Comparison of ENCODE assay signal across 8 cellular contexts in the genomic region with DNA sequence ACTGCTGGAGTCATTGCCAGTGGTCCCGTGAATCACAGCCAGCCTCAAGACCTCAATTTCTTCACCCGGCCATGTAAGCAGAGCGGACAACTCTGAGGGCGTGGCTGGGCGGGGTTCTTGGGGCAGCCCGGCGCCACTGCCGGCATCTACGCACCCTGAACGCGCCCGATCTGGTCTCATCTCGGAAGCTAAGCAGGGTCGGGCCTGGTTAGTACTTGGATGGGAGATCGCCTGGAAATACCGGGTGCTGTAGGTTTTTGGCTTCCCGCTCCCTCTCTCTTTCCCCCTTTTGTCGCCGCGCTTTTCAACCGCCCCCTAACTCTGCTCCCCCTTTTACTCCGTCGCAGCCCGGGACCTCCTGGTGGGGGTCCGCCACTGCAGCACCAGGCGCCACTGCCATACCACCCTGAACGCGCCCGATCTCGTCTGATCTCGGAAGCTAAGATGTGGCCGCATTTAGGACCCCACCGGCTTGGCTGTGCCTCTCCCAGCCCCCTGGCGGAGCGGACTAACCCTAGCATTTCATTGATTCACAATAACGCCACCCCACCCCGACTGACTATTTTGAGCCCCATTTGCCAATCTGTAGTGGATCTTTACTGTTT. TPM values are rescaled to one million over a fixed set of nuclear protein-coding genes. Genes with fewer than 3 reads are reported as not detected.
A peak's percentile ranks its signal among the peaks of the same experiment; 100 is the strongest.
DNase-seq lines count a peak whose midpoint lies in the region; ATAC-seq lines count a peak whose summit lies in the region.

No MANE protein-coding gene starts in this region.

- ATAC-seq in left cardiac atrium, result peak; percentile 73 to 87
- ATAC-seq in HG03460 (IDR thresholded peaks at IDR 0.05; ENCODE audit: unreplicated experiment), result no peak

- no peak overlapping the region for H3K27ac Mint-ChIP-seq in activated naive CD4-positive, alpha-beta T cell treated with anti-CD3 and anti-CD28 coated beads for 36 hours

- peaks cover 44% of the 10 kb centered on the region for H3K27me3 Mint-ChIP-seq in activated naive CD4-positive, alpha-beta T cell treated with anti-CD3 and anti-CD28 coated beads for 36 hours (ENCODE audit: low read depth)

- peak overlapping the region; percentile 22; the same call in 1 of the 2 replicates for H3K4me3 ChIP-seq in GM08714 (ENCODE audit: low read length)
- peak overlapping the region; percentile 55 for H3K4me3 ChIP-seq in skeletal muscle cell (ENCODE audit: low read depth, low read length)

- DNase-seq in NCI-H460 (ENCODE audit: extremely low read depth, low read depth), result peak; percentile 11
- DNase-seq in activated naive CD4-positive, alpha-beta T cell treated with anti-CD3 and anti-CD28 coated beads for 36 hours, result peak; percentile 61
- DNase-seq in left cardiac atrium, result peak; percentile 62
- peak; percentile 14 for DNase-seq in skeletal muscle cell (ENCODE audit: low read depth)
- no peak for DNase-seq in mesenteric fat pad (ENCODE audit: low spot score)
- DNase-seq in NCI-H2029 (lab: John Stamatoyannopoulos, UW), result no peak

- peaks cover 9% of the 10 kb centered on the region for H3K4me1 Mint-ChIP-seq in activated naive CD4-positive, alpha-beta T cell treated with anti-CD3 and anti-CD28 coated beads for 36 hours (ENCODE audit: low read depth)

- intact Hi-C loops in activated naive CD4-positive, alpha-beta T cell treated with anti-CD3 and anti-CD28 coated beads for 36 hours (cut with micrococcal nuclease), result no loop called here
- intact Hi-C loops in left cardiac atrium (cut with DNase I), result no loop called here

- no peaks in the 10 kb centered on the region for H3K36me3 Mint-ChIP-seq in activated naive CD4-positive, alpha-beta T cell treated with anti-CD3 and anti-CD28 coated beads for 36 hours (ENCODE audit: low read depth)

- no peaks in the 10 kb centered on the region for H3K9me3 Mint-ChIP-seq in activated naive CD4-positive, alpha-beta T cell treated with anti-CD3 and anti-CD28 coated beads for 36 hours

- H3K4me3 Mint-ChIP-seq in activated naive CD4-positive, alpha-beta T cell treated with anti-CD3 and anti-CD28 coated beads for 36 hours, result peak overlapping the region; percentile 74

- CTCF ChIA-PET in activated naive CD4-positive, alpha-beta T cell treated with anti-CD3 and anti-CD28 coated beads for 36 hours (lab: Charles Lee), result interaction anchor here (0.7 to 1.0 kb wide), 2 partner anchors 185 to 817 kb away, joined by 3 read pairs; no protein-coding TSS in a partner anchor

RNA-seq across cellular contexts. Expression of gene GARIN1A, which starts 25.3 kb away (rescaled TPM):
- 0.03 and 0.17 TPM in 2 replicates for total RNA-seq in NCI-H460 (2014; rRNA removed; shearing (Covaris generic))
- not detected in 2 replicates for polyA plus RNA-seq in NCI-H460 (2014; cell fraction: nucleus; rRNA removed)
- total RNA-seq in activated naive CD4-positive, alpha-beta T cell treated with anti-CD3 and anti-CD28 coated beads for 36 hours, result not detected
- total RNA-seq in left cardiac atrium, result 1 to 10 TPM; 2.1 to 2.9 TPM
- total RNA-seq in mesenteric fat pad, result 10.2 TPM

RNA-seq across cellular contexts. Expression of gene CALU, which starts 41.8 kb away (rescaled TPM):
- 172 and 189 TPM in 2 replicates for total RNA-seq in NCI-H460 (2014; rRNA removed; shearing (Covaris generic))
- 130 and 175 TPM in 2 replicates for polyA plus RNA-seq in NCI-H460 (2014; cell fraction: nucleus; rRNA removed)
- 10 to 100 TPM; 33.0 to 35.4 TPM for total RNA-seq in activated naive CD4-positive, alpha-beta T cell treated with anti-CD3 and anti-CD28 coated beads for 36 hours
- total RNA-seq in left cardiac atrium (100 to 1,000 TPM; 190 to 353 TPM), mesenteric fat pad (169 TPM)

Comparison
In these comparisons a context has a peak if more than half of its experiments do, and no peak if none do; other contexts are left out.
1. DNase-seq: peak in NCI-H460 (single experiment), activated naive CD4-positive, alpha-beta T cell treated with anti-CD3 and anti-CD28 coated beads for 36 hours (single experiment), left cardiac atrium (single experiment) and skeletal muscle cell (single experiment); none in mesenteric fat pad (single experiment) and NCI-H2029 (single experiment).